ENCODE assay signal across 8 cellular contexts in genomic region chr14:75063491-75064204, GRCh38.
A peak's percentile ranks its signal among the peaks of the same experiment; 100 is the strongest.
DNase-seq lines count a peak whose midpoint lies in the region; ATAC-seq and TF ChIP-seq lines count a peak whose summit lies in the region.

TSS of gene ACYP1 (minus strand) at chr14:75064024. CDS start at chr14:75063553, 471 bp downstream.

- peak; percentile 95 for ATAC-seq in GM19035 (IDR thresholded peaks at IDR 0.05; ENCODE audit: unreplicated experiment)
- ATAC-seq in HG03342 (IDR thresholded peaks at IDR 0.05; ENCODE audit: unreplicated experiment), result peak; percentile 95

- peak; percentile 2; the same call in 1 of the 2 replicates for TF ChIP-seq CTCF in AG09319 (IDR thresholded peaks at IDR 0.05; ENCODE audit: low read depth, low read length)

- DNase-seq in AG09319 (ENCODE audit: extremely low read depth, low read depth), result peak; percentile 69
- peak; percentile 91 for DNase-seq in NCI-H345 treated with DMSO at 0.1 percent for 48 hours (lab: John Stamatoyannopoulos, UW; ENCODE audit: unreplicated experiment)
- peak; percentile 69 to 89 (median 78) for DNase-seq in activated CD4-positive, CD25-positive, alpha-beta regulatory T cell (lab: John Stamatoyannopoulos, UW)
- DNase-seq in central memory CD4-positive, alpha-beta T cell, result peak; percentile 82
- DNase-seq in inferior parietal cortex (ENCODE audit: extremely low spot score), result peak; percentile 91
- peak; percentile 87 to 94 (median 89) for DNase-seq in stimulated activated CD4-positive, alpha-beta T cell treated with anti-CD3 and anti-CD28 coated beads, Interleukin-12 subunit alpha, Interleukin-12 subunit beta, amount 100 ng/mL, for 48 hours (ENCODE audit: low read depth in 2 of 3, low spot score in 1 of 3)

Comparison
In these comparisons a context has a peak if more than half of its experiments do, and no peak if none do; other contexts are left out.
1. Peak in every context shown above with its lines: DNase-seq and ATAC-seq.